22 cellular contexts compared by ENCODE assay signal in the genomic region with DNA sequence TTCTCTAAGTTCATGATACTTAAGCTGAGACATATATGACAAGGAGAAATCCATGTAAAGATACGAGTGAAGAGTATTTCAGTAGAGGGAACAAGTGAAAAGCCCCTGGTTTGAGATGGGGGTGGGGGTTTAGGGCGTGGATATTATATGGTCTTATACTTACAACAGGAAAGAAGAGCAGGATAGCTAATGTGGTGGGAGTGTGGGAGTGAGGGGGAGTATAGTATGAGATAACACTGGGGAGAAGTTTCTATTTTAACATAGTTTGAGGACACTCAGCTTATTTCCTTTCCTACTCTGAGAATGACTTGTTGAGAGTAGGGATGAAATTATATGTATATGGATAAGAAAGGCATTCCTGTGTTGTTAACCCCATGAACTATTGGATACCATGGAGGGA.
"Had no signal": no experiment of that assay in that cellular context is flagged by ENCODE, and none has a peak within 500 bp of the region (broad histone marks: within the 10 kb centered on the region; RNA-seq: fewer than 3 reads in every experiment).

No MANE protein-coding gene starts in this region.

- H3K27ac ChIP-seq: brain microvascular endothelial cell, coronary artery, left ventricle myocardium inferior, neutrophil, parathyroid adenoma, sigmoid colon, spleen had no signal

- FAIRE-seq: frontal cortex had no signal

- H3K9me3 ChIP-seq: left ventricle myocardium inferior, neutrophil, sigmoid colon, spleen had no signal

- H3K27me3 Mint-ChIP-seq: activated naive CD8-positive, alpha-beta T cell treated with anti-CD3 and anti-CD28 coated beads, Interleukin-2, amount 50 U/mL, for 24 hours; naive thymus-derived CD8-positive, alpha-beta T cell; stimulated activated memory B cell treated with anti-CD40 and anti-IgM and Interleukin-4, amounts not matched to agents 10 μg/mL and 1 μg/mL and 100 μg/mL, for 72 hours; T-cell had no signal

- H3K4me3 ChIP-seq: coronary artery, left ventricle myocardium inferior, sigmoid colon, spleen had no signal

- H3K27ac Mint-ChIP-seq: activated naive CD8-positive, alpha-beta T cell treated with anti-CD3 and anti-CD28 coated beads, Interleukin-2, amount 50 U/mL, for 24 hours; activated T-helper 2 cell treated with anti-CD3 and anti-CD28 coated beads, Interferon-gamma antibody, Interleukin-2, Interleukin-4, amounts not matched to agents 10 μg/mL and 5 μg/mL and 100 μg/mL, durations not matched to agents 14 hours and 24 hours and 36 hours; stimulated activated memory B cell treated with anti-CD40 and anti-IgM and Interleukin-4, amounts not matched to agents 10 μg/mL and 1 μg/mL and 100 μg/mL, for 72 hours; T-cell had no signal

- ATAC-seq: activated CD4-positive, CD25-positive, alpha-beta regulatory T cell treated with anti-CD3 and anti-CD28 coated beads, Interleukin-2, amount 50 U/mL, for 24 hours; activated naive CD8-positive, alpha-beta T cell treated with anti-CD3 and anti-CD28 coated beads, Interleukin-2, amount 50 U/mL, for 24 hours; naive thymus-derived CD8-positive, alpha-beta T cell; stimulated activated memory B cell treated with anti-CD40 and anti-IgM and Interleukin-4, amounts not matched to agents 10 μg/mL and 1 μg/mL and 100 μg/mL, for 72 hours; T-cell had no signal

- H3K36me3 ChIP-seq: brain microvascular endothelial cell, left ventricle myocardium inferior, neutrophil, sigmoid colon had no signal

- H3K9me3 Mint-ChIP-seq: activated naive CD8-positive, alpha-beta T cell treated with anti-CD3 and anti-CD28 coated beads, Interleukin-2, amount 50 U/mL, for 24 hours; activated T-helper 2 cell treated with anti-CD3 and anti-CD28 coated beads, Interferon-gamma antibody, Interleukin-2, Interleukin-4, amounts not matched to agents 10 μg/mL and 5 μg/mL and 100 μg/mL, durations not matched to agents 14 hours and 24 hours and 36 hours; naive thymus-derived CD8-positive, alpha-beta T cell; stimulated activated memory B cell treated with anti-CD40 and anti-IgM and Interleukin-4, amounts not matched to agents 10 μg/mL and 1 μg/mL and 100 μg/mL, for 72 hours; T-cell had no signal

- H3K4me3 Mint-ChIP-seq: activated naive CD8-positive, alpha-beta T cell treated with anti-CD3 and anti-CD28 coated beads, Interleukin-2, amount 50 U/mL, for 24 hours; naive thymus-derived CD8-positive, alpha-beta T cell; stimulated activated memory B cell treated with anti-CD40 and anti-IgM and Interleukin-4, amounts not matched to agents 10 μg/mL and 1 μg/mL and 100 μg/mL, for 72 hours; T-cell had no signal

- DNase-seq: activated CD4-positive, alpha-beta T cell treated with anti-CD3 and anti-CD28 coated beads, Interleukin-2, amount 50 U/mL, for 1 hour; activated naive CD8-positive, alpha-beta T cell treated with anti-CD3 and anti-CD28 coated beads, Interleukin-2, amount 50 U/mL, for 24 hours; aorta; brain microvascular endothelial cell; central memory CD4-positive, alpha-beta T cell; erythroblast; head of caudate nucleus; left ventricle myocardium inferior; mammary epithelial cell; naive thymus-derived CD8-positive, alpha-beta T cell; sigmoid colon; spleen; stimulated activated CD4-positive, alpha-beta T cell treated with anti-CD3 and anti-CD28 coated beads, Interleukin-4, amount 100 ng/mL, for 4 hours; T-cell; T-helper 9 cell had no signal

- H2AFZ ChIP-seq: parathyroid adenoma had no signal

- H3K4me1 ChIP-seq: parathyroid adenoma, sigmoid colon had no signal

- H3K9ac ChIP-seq: parathyroid adenoma had no signal

- H3K27me3 ChIP-seq: brain microvascular endothelial cell, neutrophil, sigmoid colon, spleen had no signal
